Comparison of ENCODE assay signal across 19 cellular contexts in genomic region chr6:44825284-44825683, GRCh38.
DNase-seq lines count a peak whose midpoint lies in the region; FAIRE-seq and TF ChIP-seq lines count a peak whose summit lies in the region.
"Had no signal": no experiment of that assay in that cellular context is flagged by ENCODE, and none has a peak within 500 bp of the region (broad histone marks: within the 10 kb centered on the region; RNA-seq: fewer than 3 reads in every experiment).

No MANE protein-coding gene starts in this region.

- no peak for TF ChIP-seq POLR2A in esophagus squamous epithelium (IDR thresholded peaks at IDR 0.05)

- TF ChIP-seq CTCF in 22Rv1 (IDR thresholded peaks at IDR 0.05) (no peak), HFFc6 (IDR thresholded peaks at IDR 0.05) (no peak), esophagus squamous epithelium (IDR thresholded peaks at IDR 0.05) (no peak)

- 49 to 83% (median 64%) methylated on average over 2 of the region's 2 CpGs for WGBS in small intestine, 3 donors
- 86 to 89% methylated on average over 2 of the region's 2 CpGs for WGBS in esophagus squamous epithelium, 2 donors

- no peak overlapping the region for H3K27ac Mint-ChIP-seq in HFFc6
- H3K27ac Mint-ChIP-seq: B cell; CD4-positive, alpha-beta T cell; CD8-positive, alpha-beta T cell had no signal

- no peaks in the 10 kb centered on the region for H3K27me3 ChIP-seq in small intestine (ENCODE audit: control insufficient read depth in 2 of 2, insufficient read depth in 2 of 2, low read length in 2 of 2)
- H3K27me3 ChIP-seq in esophagus squamous epithelium = no peaks in the 10 kb centered on the region
- H3K27me3 ChIP-seq: BLaER1 treated with 17β-estradiol and CSF1 and Interleukin-3, amounts not matched to agents 10 nM and 100 nM had no signal

- H3K36me3 ChIP-seq in SK-N-MC (ENCODE audit: insufficient read depth, low read length) (no peaks in the 10 kb centered on the region), small intestine (ENCODE audit: control insufficient read depth in 2 of 2, insufficient read depth in 2 of 2, low read length in 2 of 2) (no peaks in the 10 kb centered on the region), esophagus squamous epithelium (no peaks in the 10 kb centered on the region)
- H3K36me3 ChIP-seq: BLaER1 treated with 17β-estradiol and CSF1 and Interleukin-3, amounts not matched to agents 10 nM and 100 nM had no signal

- no peak overlapping the region for H3K9ac ChIP-seq in SK-N-MC (ENCODE audit: insufficient read length)
- H3K9ac ChIP-seq: BLaER1 treated with 17β-estradiol and CSF1 and Interleukin-3, amounts not matched to agents 10 nM and 100 nM had no signal

- H3K36me3 Mint-ChIP-seq in HFFc6 (ENCODE audit: low read depth) = no peaks in the 10 kb centered on the region

- H3K4me1 Mint-ChIP-seq in HFFc6 (ENCODE audit: low read depth) = peaks cover 11% of the 10 kb centered on the region; the same call in 1 of the 2 replicates

- intact Hi-C loops in esophagus squamous epithelium (cut with DNase I) = no loop called here

- H3K9me3 Mint-ChIP-seq in HFFc6 = no peaks in the 10 kb centered on the region
- H3K9me3 Mint-ChIP-seq: CD4-positive, alpha-beta T cell; CD8-positive, alpha-beta T cell had no signal

- no peak overlapping the region for H3K4me3 Mint-ChIP-seq in HFFc6
- H3K4me3 Mint-ChIP-seq: B cell; CD4-positive, alpha-beta T cell; CD8-positive, alpha-beta T cell had no signal

- no peak for FAIRE-seq in small intestine (lab: Jason Lieb, UNC)
- FAIRE-seq: A549, G401.6, GM12891, GM19239 had no signal

- H3K4me1 ChIP-seq in small intestine (ENCODE audit: control insufficient read depth in 2 of 2, insufficient read depth in 1 of 2, low read depth in 1 of 2, low read length in 1 of 2) (no peaks in the 10 kb centered on the region), esophagus squamous epithelium (no peaks in the 10 kb centered on the region)
- H3K4me1 ChIP-seq: A549, Caco-2 had no signal

- DNase-seq in SK-N-MC (ENCODE audit: low read depth, low spot score) = no peak
- peak; percentile 22 for DNase-seq in small intestine
- DNase-seq in HFFc6 = no peak
- DNase-seq in esophagus squamous epithelium (lab: John Stamatoyannopoulos, UW) = no peak
- DNase-seq: AML-193; Caco-2; Calu3; CD4-positive, alpha-beta T cell; CD8-positive, alpha-beta T cell; DMS79 treated with DMSO at 0.1 percent for 48 hours; GF-D8 had no signal

- H3K4me3 ChIP-seq in SK-N-MC (peak overlapping the region; percentile 75), small intestine (ENCODE audit: low read depth in 1 of 2, low read length in 2 of 2) (no peak overlapping the region), esophagus squamous epithelium (no peak overlapping the region)
- H3K4me3 ChIP-seq: A549; BLaER1 treated with 17β-estradiol and CSF1 and Interleukin-3, amounts not matched to agents 10 nM and 100 nM had no signal

- H3K9me3 ChIP-seq in SK-N-MC (ENCODE audit: low read depth, low read length) (no peaks in the 10 kb centered on the region), small intestine (ENCODE audit: control insufficient read depth, low read depth) (no peaks in the 10 kb centered on the region), esophagus squamous epithelium (no peaks in the 10 kb centered on the region)
- H3K9me3 ChIP-seq: A549; BLaER1 treated with 17β-estradiol and CSF1 and Interleukin-3, amounts not matched to agents 10 nM and 100 nM; Caco-2 had no signal

- H3K27me3 Mint-ChIP-seq in HFFc6 (ENCODE audit: insufficient read depth) = no peaks in the 10 kb centered on the region
- H3K27me3 Mint-ChIP-seq: B cell; CD4-positive, alpha-beta T cell had no signal

- peak overlapping the region; percentile 54; the same call in 1 of the 2 replicates for H3K27ac ChIP-seq in 22Rv1
- H3K27ac ChIP-seq in SK-N-MC = peak overlapping the region; percentile 85
- no peak overlapping the region for H3K27ac ChIP-seq in small intestine (ENCODE audit: low read depth in 1 of 2, low read length in 1 of 2)
- no peak overlapping the region for H3K27ac ChIP-seq in esophagus squamous epithelium
- H3K27ac ChIP-seq: A549; BLaER1 treated with 17β-estradiol and CSF1 and Interleukin-3, amounts not matched to agents 10 nM and 100 nM; C4-2B had no signal

Comparison
In these comparisons a context has a peak if more than half of its experiments do, and no peak if none do; other contexts are left out.
1. H3K27ac ChIP-seq: peak in 22Rv1 (single experiment) and SK-N-MC (single experiment); none in small intestine (0 of 2) and esophagus squamous epithelium (0 of 4).